In genomic region chr6:30322527-30323501, GRCh38 we compare ENCODE assay signal across 1 cellular context.
A peak's percentile ranks its signal among the peaks of the same experiment; 100 is the strongest.
TF ChIP-seq lines count a peak whose summit lies in the region.

No MANE protein-coding gene starts in this region.

TF ChIP-seq in GM12878, 131 proteins besides CTCF, POLR2A, EP300 and RAD21:
- TF ChIP-seq ZNF687 (IDR thresholded peaks at IDR 0.05): peak; percentile 64; the same call in 1 of the 2 replicates
- peak; percentile 33; the same call in 1 of the 2 replicates for TF ChIP-seq SPI1 (IDR thresholded peaks at IDR 0.05; ENCODE audit: borderline replicate concordance, insufficient read depth, low read depth, low read length)
- TF ChIP-seq, protein P1, sequence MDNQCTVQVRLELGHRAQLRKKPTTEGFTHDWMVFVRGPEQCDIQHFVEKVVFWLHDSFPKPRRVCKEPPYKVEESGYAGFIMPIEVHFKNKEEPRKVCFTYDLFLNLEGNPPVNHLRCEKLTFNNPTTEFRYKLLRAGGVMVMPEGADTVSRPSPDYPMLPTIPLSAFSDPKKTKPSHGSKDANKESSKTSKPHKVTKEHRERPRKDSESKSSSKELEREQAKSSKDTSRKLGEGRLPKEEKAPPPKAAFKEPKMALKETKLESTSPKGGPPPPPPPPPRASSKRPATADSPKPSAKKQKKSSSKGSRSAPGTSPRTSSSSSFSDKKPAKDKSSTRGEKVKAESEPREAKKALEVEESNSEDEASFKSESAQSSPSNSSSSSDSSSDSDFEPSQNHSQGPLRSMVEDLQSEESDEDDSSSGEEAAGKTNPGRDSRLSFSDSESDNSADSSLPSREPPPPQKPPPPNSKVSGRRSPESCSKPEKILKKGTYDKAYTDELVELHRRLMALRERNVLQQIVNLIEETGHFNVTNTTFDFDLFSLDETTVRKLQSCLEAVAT (IDR thresholded peaks at IDR 0.05): peak; percentile 93
- TF ChIP-seq, protein P2, sequence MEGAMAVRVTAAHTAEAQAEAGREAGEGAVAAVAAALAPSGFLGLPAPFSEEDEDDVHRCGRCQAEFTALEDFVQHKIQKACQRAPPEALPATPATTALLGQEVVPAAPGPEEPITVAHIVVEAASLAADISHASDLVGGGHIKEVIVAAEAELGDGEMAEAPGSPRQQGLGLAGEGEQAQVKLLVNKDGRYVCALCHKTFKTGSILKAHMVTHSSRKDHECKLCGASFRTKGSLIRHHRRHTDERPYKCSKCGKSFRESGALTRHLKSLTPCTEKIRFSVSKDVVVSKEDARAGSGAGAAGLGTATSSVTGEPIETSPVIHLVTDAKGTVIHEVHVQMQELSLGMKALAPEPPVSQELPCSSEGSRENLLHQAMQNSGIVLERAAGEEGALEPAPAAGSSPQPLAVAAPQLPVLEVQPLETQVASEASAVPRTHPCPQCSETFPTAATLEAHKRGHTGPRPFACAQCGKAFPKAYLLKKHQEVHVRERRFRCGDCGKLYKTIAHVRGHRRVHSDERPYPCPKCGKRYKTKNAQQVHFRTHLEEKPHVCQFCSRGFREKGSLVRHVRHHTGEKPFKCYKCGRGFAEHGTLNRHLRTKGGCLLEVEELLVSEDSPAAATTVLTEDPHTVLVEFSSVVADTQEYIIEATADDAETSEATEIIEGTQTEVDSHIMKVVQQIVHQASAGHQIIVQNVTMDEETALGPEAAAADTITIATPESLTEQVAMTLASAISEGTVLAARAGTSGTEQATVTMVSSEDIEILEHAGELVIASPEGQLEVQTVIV (IDR thresholded peaks at IDR 0.05; ENCODE audit: borderline replicate concordance, partially characterized antibody): no peak
- peak; percentile 73; the same call in 1 of the 2 replicates for TF ChIP-seq ZNF592 (IDR thresholded peaks at IDR 0.05)
- TF ChIP-seq RBBP5 (conservative IDR thresholded peaks at IDR 0.05): no peak
